In genomic region chr6:87487555-87487954, GRCh38 we compare ENCODE assay signal across 18 cellular contexts.
"Had no signal": no experiment of that assay in that cellular context is flagged by ENCODE, and none has a peak within 500 bp of the region (broad histone marks: within the 10 kb centered on the region; RNA-seq: fewer than 3 reads in every experiment).

No MANE protein-coding gene starts in this region.

- H3K27ac ChIP-seq: prostate gland, right lobe of liver, spleen had no signal

- ATAC-seq: activated CD4-positive, CD25-positive, alpha-beta regulatory T cell treated with anti-CD3 and anti-CD28 coated beads, Interleukin-2, amount 50 U/mL, for 24 hours; activated T-cell treated with anti-CD3 and anti-CD28 coated beads, Interleukin-2, amount 50 U/mL, for 4 hours; left lobe of liver; right lobe of liver; stimulated activated memory B cell treated with anti-CD40 and anti-IgM and Interleukin-4, amounts not matched to agents 10 μg/mL and 1 μg/mL and 100 μg/mL, for 72 hours had no signal

- H3K9me3 ChIP-seq: prostate gland, right lobe of liver had no signal

- H3K27me3 ChIP-seq: right lobe of liver, spleen had no signal

- H3K4me1 ChIP-seq: prostate gland, right lobe of liver had no signal

- DNase-seq: activated CD4-positive, alpha-beta T cell treated with anti-CD3 and anti-CD28 coated beads, Interleukin-2, amount 50 U/mL, for 4 hours; activated gamma-delta T cell treated with Interleukin-2 at 50 U/mL for 16 hours; activated naive CD8-positive, alpha-beta T cell treated with anti-CD3 and anti-CD28 coated beads for 36 hours; activated T-cell treated with anti-CD3 and anti-CD28 coated beads, Interleukin-2, amount 50 U/mL, for 4 hours; anterior cingulate cortex; caudate nucleus; cortex of kidney; erythroblast; mammary epithelial cell; right lobe of liver; spleen; stimulated activated CD4-positive, alpha-beta T cell treated with anti-CD3 and anti-CD28 coated beads, Interleukin-1b, Interleukin-23, amount 100 ng/mL, for 48 hours; substantia nigra had no signal

- H3K4me3 ChIP-seq: prostate gland, right lobe of liver, spleen had no signal

- H3K27me3 Mint-ChIP-seq: activated naive CD8-positive, alpha-beta T cell treated with anti-CD3 and anti-CD28 coated beads for 36 hours; stimulated activated memory B cell treated with anti-CD40 and anti-IgM and Interleukin-4, amounts not matched to agents 10 μg/mL and 1 μg/mL and 100 μg/mL, for 72 hours had no signal

- H3K36me3 ChIP-seq: prostate gland had no signal

- H3K9me3 Mint-ChIP-seq: activated naive CD8-positive, alpha-beta T cell treated with anti-CD3 and anti-CD28 coated beads for 36 hours; activated T-cell treated with anti-CD3 and anti-CD28 coated beads, Interleukin-2, amount 50 U/mL, for 4 hours; nephron; stimulated activated memory B cell treated with anti-CD40 and anti-IgM and Interleukin-4, amounts not matched to agents 10 μg/mL and 1 μg/mL and 100 μg/mL, for 72 hours had no signal

- H3K4me1 Mint-ChIP-seq: activated naive CD8-positive, alpha-beta T cell treated with anti-CD3 and anti-CD28 coated beads for 36 hours; nephron; stimulated activated memory B cell treated with anti-CD40 and anti-IgM and Interleukin-4, amounts not matched to agents 10 μg/mL and 1 μg/mL and 100 μg/mL, for 72 hours had no signal

- H3K4me3 Mint-ChIP-seq: activated naive CD8-positive, alpha-beta T cell treated with anti-CD3 and anti-CD28 coated beads for 36 hours; activated T-cell treated with anti-CD3 and anti-CD28 coated beads, Interleukin-2, amount 50 U/mL, for 4 hours; nephron; stimulated activated memory B cell treated with anti-CD40 and anti-IgM and Interleukin-4, amounts not matched to agents 10 μg/mL and 1 μg/mL and 100 μg/mL, for 72 hours had no signal

- H3K27ac Mint-ChIP-seq: activated naive CD8-positive, alpha-beta T cell treated with anti-CD3 and anti-CD28 coated beads for 36 hours; nephron; stimulated activated memory B cell treated with anti-CD40 and anti-IgM and Interleukin-4, amounts not matched to agents 10 μg/mL and 1 μg/mL and 100 μg/mL, for 72 hours had no signal
